In the genomic region with DNA sequence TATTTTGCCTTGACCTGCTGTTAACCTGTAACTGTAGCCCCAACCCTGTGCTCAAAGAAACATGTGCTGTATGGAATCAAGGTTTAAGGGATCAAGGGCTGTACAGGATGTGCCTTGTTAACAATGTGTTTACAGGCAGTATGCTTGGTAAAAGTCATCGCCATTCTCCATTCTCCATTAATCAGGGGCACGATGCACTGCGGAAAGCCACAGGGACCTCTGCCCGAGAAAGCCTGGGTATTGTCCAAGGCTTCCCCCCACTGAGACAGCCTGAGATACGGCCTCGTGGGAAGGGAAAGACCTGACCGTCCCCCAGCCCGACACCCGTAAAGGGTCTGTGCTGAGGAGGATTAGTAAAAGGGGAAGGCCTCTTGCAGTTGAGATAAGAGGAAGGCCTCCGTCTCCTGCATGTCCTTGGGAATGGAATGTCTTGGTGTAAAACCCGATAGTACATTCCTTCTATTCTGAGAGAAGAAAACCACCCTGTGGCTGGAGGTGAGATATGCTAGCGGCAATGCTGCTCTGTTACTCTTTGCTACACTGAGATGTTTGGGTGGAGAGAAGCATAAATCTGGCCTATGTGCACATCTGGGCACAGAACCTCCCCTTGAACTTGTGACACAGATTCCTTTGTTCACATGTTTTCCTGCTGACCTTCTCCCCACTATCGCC, we compare ENCODE assay signal across 1 cellular context.
TF ChIP-seq lines count a peak whose summit lies in the region.
"Not testable (repeated sequence)": the region's sequence is repeated elsewhere in the genome, so short reads cannot be mapped to it uniquely, and the experiment has no call there.

No MANE protein-coding gene starts in this region.

TF ChIP-seq in HepG2, 621 proteins besides CTCF, POLR2A, EP300 and RAD21 (continues in another document):
- TF ChIP-seq ZNF430 (CRISPR knock-in tag; IDR thresholded peaks at IDR 0.05) (peak; percentile 26; the same call in 1 of the 2 replicates), FOXA3 (CRISPR knock-in tag; IDR thresholded peaks at IDR 0.05) (peak; percentile 32; the same call in 1 of the 2 replicates), ZNF317 (CRISPR knock-in tag; IDR thresholded peaks at IDR 0.05) (0 out of 2 replicates have a peak, but pooled peaks have one; percentile 2), SOX13 (CRISPR knock-in tag; conservative IDR thresholded peaks at IDR 0.05 in 1 of 2, IDR thresholded peaks at IDR 0.05 in 1 of 2) (peak in 1 of 2 experiments; percentile 59; a peak in 1 of 4 replicates), GFI1 (CRISPR knock-in tag; IDR thresholded peaks at IDR 0.05; ENCODE audit: borderline replicate concordance) (peak; percentile 82; the same call in 1 of the 2 replicates), POGZ (CRISPR knock-in tag; IDR thresholded peaks at IDR 0.05) (0 out of 2 replicates have a peak, but pooled peaks have one; percentile 19), NCOA2 (CRISPR knock-in tag; IDR thresholded peaks at IDR 0.05) (0 out of 2 replicates have a peak, but pooled peaks have one; percentile 15), SOX5 (CRISPR knock-in tag; IDR thresholded peaks at IDR 0.05; ENCODE audit: borderline replicate concordance) (peak; percentile 53; the same call in 1 of the 2 replicates), RARA (CRISPR knock-in tag; IDR thresholded peaks at IDR 0.05) (peak; percentile 89), ZFP91 (CRISPR knock-in tag; IDR thresholded peaks at IDR 0.05; ENCODE audit: borderline replicate concordance) (0 out of 2 replicates have a peak, but pooled peaks have one; percentile 31), ETV5 (CRISPR knock-in tag; IDR thresholded peaks at IDR 0.05; ENCODE audit: borderline replicate concordance) (peak; percentile 21; the same call in 1 of the 2 replicates), PPARG (CRISPR knock-in tag; conservative IDR thresholded peaks at IDR 0.05) (peak; percentile 75), KDM5B (CRISPR knock-in tag; IDR thresholded peaks at IDR 0.05; ENCODE audit: borderline replicate concordance) (peak; percentile 20; the same call in 1 of the 2 replicates), SAP130 (CRISPR knock-in tag; IDR thresholded peaks at IDR 0.05; ENCODE audit: low read depth) (peak; percentile 32; the same call in 1 of the 2 replicates), NR2F6 (IDR thresholded peaks at IDR 0.05) (0 out of 2 replicates have a peak, but pooled peaks have one; percentile 45), NR2F6 (CRISPR knock-in tag; IDR thresholded peaks at IDR 0.05) (peak; percentile 38; the same call in 1 of the 2 replicates), MED1 (CRISPR knock-in tag; IDR thresholded peaks at IDR 0.05) (peak; percentile 28; the same call in 1 of the 2 replicates), SOX6 (CRISPR knock-in tag; IDR thresholded peaks at IDR 0.05) (peak; percentile 52), ZBTB38 (CRISPR knock-in tag; IDR thresholded peaks at IDR 0.05) (peak; percentile 27; the same call in 1 of the 2 replicates), RXRB (CRISPR knock-in tag; IDR thresholded peaks at IDR 0.05; ENCODE audit: borderline replicate concordance) (peak; percentile 60; the same call in 1 of the 2 replicates), ZMYM3 (CRISPR knock-in tag; IDR thresholded peaks at IDR 0.05) (0 out of 2 replicates have a peak, but pooled peaks have one; percentile 8), ZBTB42 (CRISPR knock-in tag; IDR thresholded peaks at IDR 0.05) (peak; percentile 85; the same call in 1 of the 2 replicates)
- TF ChIP-seq, protein P1, sequence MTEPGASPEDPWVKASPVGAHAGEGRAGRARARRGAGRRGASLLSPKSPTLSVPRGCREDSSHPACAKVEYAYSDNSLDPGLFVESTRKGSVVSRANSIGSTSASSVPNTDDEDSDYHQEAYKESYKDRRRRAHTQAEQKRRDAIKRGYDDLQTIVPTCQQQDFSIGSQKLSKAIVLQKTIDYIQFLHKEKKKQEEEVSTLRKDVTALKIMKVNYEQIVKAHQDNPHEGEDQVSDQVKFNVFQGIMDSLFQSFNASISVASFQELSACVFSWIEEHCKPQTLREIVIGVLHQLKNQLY (CRISPR knock-in tag; IDR thresholded peaks at IDR 0.05): peak; percentile 28; the same call in 1 of the 2 replicates
- not testable (repeated sequence) for TF ChIP-seq SOX13, SOX6 (IDR thresholded peaks at IDR 0.05)
- TF ChIP-seq, protein P2, sequence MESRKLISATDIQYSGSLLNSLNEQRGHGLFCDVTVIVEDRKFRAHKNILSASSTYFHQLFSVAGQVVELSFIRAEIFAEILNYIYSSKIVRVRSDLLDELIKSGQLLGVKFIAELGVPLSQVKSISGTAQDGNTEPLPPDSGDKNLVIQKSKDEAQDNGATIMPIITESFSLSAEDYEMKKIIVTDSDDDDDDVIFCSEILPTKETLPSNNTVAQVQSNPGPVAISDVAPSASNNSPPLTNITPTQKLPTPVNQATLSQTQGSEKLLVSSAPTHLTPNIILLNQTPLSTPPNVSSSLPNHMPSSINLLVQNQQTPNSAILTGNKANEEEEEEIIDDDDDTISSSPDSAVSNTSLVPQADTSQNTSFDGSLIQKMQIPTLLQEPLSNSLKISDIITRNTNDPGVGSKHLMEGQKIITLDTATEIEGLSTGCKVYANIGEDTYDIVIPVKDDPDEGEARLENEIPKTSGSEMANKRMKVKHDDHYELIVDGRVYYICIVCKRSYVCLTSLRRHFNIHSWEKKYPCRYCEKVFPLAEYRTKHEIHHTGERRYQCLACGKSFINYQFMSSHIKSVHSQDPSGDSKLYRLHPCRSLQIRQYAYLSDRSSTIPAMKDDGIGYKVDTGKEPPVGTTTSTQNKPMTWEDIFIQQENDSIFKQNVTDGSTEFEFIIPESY (CRISPR knock-in tag; IDR thresholded peaks at IDR 0.05): peak; percentile 60
- TF ChIP-seq, protein P3, sequence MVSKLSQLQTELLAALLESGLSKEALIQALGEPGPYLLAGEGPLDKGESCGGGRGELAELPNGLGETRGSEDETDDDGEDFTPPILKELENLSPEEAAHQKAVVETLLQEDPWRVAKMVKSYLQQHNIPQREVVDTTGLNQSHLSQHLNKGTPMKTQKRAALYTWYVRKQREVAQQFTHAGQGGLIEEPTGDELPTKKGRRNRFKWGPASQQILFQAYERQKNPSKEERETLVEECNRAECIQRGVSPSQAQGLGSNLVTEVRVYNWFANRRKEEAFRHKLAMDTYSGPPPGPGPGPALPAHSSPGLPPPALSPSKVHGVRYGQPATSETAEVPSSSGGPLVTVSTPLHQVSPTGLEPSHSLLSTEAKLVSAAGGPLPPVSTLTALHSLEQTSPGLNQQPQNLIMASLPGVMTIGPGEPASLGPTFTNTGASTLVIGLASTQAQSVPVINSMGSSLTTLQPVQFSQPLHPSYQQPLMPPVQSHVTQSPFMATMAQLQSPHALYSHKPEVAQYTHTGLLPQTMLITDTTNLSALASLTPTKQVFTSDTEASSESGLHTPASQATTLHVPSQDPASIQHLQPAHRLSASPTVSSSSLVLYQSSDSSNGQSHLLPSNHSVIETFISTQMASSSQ (IDR thresholded peaks at IDR 0.05; ENCODE audit: low read depth): not testable (repeated sequence)
- TF ChIP-seq, protein P3 (CRISPR knock-in tag; IDR thresholded peaks at IDR 0.05; ENCODE audit: borderline replicate concordance): peak; percentile 20; the same call in 1 of the 2 replicates
- TF ChIP-seq, protein P4, sequence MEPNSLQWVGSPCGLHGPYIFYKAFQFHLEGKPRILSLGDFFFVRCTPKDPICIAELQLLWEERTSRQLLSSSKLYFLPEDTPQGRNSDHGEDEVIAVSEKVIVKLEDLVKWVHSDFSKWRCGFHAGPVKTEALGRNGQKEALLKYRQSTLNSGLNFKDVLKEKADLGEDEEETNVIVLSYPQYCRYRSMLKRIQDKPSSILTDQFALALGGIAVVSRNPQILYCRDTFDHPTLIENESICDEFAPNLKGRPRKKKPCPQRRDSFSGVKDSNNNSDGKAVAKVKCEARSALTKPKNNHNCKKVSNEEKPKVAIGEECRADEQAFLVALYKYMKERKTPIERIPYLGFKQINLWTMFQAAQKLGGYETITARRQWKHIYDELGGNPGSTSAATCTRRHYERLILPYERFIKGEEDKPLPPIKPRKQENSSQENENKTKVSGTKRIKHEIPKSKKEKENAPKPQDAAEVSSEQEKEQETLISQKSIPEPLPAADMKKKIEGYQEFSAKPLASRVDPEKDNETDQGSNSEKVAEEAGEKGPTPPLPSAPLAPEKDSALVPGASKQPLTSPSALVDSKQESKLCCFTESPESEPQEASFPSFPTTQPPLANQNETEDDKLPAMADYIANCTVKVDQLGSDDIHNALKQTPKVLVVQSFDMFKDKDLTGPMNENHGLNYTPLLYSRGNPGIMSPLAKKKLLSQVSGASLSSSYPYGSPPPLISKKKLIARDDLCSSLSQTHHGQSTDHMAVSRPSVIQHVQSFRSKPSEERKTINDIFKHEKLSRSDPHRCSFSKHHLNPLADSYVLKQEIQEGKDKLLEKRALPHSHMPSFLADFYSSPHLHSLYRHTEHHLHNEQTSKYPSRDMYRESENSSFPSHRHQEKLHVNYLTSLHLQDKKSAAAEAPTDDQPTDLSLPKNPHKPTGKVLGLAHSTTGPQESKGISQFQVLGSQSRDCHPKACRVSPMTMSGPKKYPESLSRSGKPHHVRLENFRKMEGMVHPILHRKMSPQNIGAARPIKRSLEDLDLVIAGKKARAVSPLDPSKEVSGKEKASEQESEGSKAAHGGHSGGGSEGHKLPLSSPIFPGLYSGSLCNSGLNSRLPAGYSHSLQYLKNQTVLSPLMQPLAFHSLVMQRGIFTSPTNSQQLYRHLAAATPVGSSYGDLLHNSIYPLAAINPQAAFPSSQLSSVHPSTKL (CRISPR knock-in tag; IDR thresholded peaks at IDR 0.05): 0 out of 2 replicates have a peak, but pooled peaks have one; percentile 26
- TF ChIP-seq, protein P5, sequence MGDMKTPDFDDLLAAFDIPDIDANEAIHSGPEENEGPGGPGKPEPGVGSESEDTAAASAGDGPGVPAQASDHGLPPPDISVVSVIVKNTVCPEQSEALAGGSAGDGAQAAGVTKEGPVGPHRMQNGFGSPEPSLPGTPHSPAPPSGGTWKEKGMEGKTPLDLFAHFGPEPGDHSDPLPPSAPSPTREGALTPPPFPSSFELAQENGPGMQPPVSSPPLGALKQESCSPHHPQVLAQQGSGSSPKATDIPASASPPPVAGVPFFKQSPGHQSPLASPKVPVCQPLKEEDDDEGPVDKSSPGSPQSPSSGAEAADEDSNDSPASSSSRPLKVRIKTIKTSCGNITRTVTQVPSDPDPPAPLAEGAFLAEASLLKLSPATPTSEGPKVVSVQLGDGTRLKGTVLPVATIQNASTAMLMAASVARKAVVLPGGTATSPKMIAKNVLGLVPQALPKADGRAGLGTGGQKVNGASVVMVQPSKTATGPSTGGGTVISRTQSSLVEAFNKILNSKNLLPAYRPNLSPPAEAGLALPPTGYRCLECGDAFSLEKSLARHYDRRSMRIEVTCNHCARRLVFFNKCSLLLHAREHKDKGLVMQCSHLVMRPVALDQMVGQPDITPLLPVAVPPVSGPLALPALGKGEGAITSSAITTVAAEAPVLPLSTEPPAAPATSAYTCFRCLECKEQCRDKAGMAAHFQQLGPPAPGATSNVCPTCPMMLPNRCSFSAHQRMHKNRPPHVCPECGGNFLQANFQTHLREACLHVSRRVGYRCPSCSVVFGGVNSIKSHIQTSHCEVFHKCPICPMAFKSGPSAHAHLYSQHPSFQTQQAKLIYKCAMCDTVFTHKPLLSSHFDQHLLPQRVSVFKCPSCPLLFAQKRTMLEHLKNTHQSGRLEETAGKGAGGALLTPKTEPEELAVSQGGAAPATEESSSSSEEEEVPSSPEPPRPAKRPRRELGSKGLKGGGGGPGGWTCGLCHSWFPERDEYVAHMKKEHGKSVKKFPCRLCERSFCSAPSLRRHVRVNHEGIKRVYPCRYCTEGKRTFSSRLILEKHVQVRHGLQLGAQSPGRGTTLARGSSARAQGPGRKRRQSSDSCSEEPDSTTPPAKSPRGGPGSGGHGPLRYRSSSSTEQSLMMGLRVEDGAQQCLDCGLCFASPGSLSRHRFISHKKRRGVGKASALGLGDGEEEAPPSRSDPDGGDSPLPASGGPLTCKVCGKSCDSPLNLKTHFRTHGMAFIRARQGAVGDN (CRISPR knock-in tag; IDR thresholded peaks at IDR 0.05): peak; percentile 57
- TF ChIP-seq, protein P6, sequence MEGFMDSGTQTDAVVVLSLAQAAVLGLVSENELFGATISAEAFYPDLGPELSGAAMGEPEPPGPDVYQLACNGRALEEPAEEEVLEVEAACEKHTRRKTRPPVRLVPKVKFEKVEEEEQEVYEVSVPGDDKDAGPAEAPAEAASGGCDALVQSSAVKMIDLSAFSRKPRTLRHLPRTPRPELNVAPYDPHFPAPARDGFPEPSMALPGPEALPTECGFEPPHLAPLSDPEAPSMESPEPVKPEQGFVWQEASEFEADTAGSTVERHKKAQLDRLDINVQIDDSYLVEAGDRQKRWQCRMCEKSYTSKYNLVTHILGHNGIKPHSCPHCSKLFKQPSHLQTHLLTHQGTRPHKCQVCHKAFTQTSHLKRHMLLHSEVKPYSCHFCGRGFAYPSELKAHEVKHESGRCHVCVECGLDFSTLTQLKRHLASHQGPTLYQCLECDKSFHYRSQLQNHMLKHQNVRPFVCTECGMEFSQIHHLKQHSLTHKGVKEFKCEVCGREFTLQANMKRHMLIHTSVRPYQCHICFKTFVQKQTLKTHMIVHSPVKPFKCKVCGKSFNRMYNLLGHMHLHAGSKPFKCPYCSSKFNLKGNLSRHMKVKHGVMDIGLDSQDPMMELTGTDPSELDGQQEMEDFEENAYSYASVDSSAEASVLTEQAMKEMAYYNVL (CRISPR knock-in tag; IDR thresholded peaks at IDR 0.05; ENCODE audit: borderline replicate concordance): peak; percentile 21; the same call in 1 of the 2 replicates
